In the genomic region with DNA sequence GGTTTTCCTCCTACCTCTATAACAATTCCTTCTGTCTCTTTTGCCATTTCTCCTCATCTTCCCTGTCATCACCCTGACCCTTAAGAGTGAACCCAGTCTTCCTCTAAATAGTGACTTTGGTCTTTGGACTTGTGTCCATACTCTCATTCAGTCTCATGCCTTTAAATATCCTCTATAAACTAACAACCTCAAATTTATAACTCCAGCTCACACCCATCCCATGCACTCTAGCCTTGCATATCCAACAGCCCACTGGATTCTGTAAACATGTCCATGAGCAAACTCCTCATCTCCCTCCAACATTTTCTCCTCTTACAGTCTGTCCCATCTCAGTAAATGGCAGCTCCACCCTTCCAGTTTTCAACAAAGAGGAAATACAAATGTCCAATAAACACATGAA, we compare ENCODE assay signal across 32 cellular contexts.
"Had no signal": no experiment of that assay in that cellular context is flagged by ENCODE, and none has a peak within 500 bp of the region (broad histone marks: within the 10 kb centered on the region; RNA-seq: fewer than 3 reads in every experiment).

No MANE protein-coding gene starts in this region.

- H3K27ac Mint-ChIP-seq: activated CD4-positive, alpha-beta memory T cell treated with anti-CD3 and anti-CD28 coated beads, Interleukin-2, amount 10 ng/mL, durations not matched to agents 7 days and 5 days; activated CD4-positive, alpha-beta T cell treated with anti-CD3 and anti-CD28 coated beads, Interleukin-2, amount 10 ng/mL, durations not matched to agents 7 days and 5 days; activated naive CD8-positive, alpha-beta T cell treated with anti-CD3 and anti-CD28 coated beads, Interleukin-2, amount 10 ng/mL, durations not matched to agents 7 days and 5 days; activated T-cell treated with anti-CD3 and anti-CD28 coated beads, Interleukin-2, amount 50 U/mL, for 24 hours; activated T-cell treated with anti-CD3 and anti-CD28 coated beads, Interleukin-2, amount 50 U/mL, for 72 hours; endodermal cell; T-helper 17 cell; T-helper 2 cell treated with Interferon-gamma antibody and Interleukin-4, amounts not matched to agents 5 μg/mL and 100 μg/mL, for 36 hours had no signal

- H3K4me1 ChIP-seq: ascending aorta, breast epithelium had no signal

- H3K27me3 Mint-ChIP-seq: activated CD4-positive, alpha-beta memory T cell treated with anti-CD3 and anti-CD28 coated beads, Interleukin-2, amount 10 ng/mL, durations not matched to agents 7 days and 5 days; activated CD4-positive, alpha-beta T cell treated with anti-CD3 and anti-CD28 coated beads, Interleukin-2, amount 10 ng/mL, durations not matched to agents 7 days and 5 days; activated naive CD8-positive, alpha-beta T cell treated with anti-CD3 and anti-CD28 coated beads, Interleukin-2, amount 10 ng/mL, durations not matched to agents 7 days and 5 days; brain; T-helper 17 cell had no signal

- H3K27ac ChIP-seq: ascending aorta, breast epithelium, cardiac muscle cell, dorsolateral prefrontal cortex, WERI-Rb-1 had no signal

- H3K9me3 ChIP-seq: ascending aorta had no signal

- H3K4me3 ChIP-seq: ascending aorta, breast epithelium, cardiac muscle cell, dorsolateral prefrontal cortex had no signal

- ATAC-seq: activated T-cell treated with anti-CD3 and anti-CD28 coated beads, Interleukin-2, amount 50 U/mL, for 72 hours; esophagus mucosa; T-helper 17 cell had no signal

- H3K27me3 ChIP-seq: ascending aorta, breast epithelium, cardiac muscle cell had no signal

- H3K36me3 ChIP-seq: ascending aorta, breast epithelium, cardiac muscle cell had no signal

- H3K4me1 Mint-ChIP-seq: brain, endodermal cell had no signal

- FAIRE-seq: frontal cortex had no signal

- H3K4me3 Mint-ChIP-seq: activated CD4-positive, alpha-beta memory T cell treated with anti-CD3 and anti-CD28 coated beads, Interleukin-2, amount 10 ng/mL, durations not matched to agents 7 days and 5 days; activated CD4-positive, alpha-beta T cell treated with anti-CD3 and anti-CD28 coated beads, Interleukin-2, amount 10 ng/mL, durations not matched to agents 7 days and 5 days; activated naive CD8-positive, alpha-beta T cell treated with anti-CD3 and anti-CD28 coated beads, Interleukin-2, amount 10 ng/mL, durations not matched to agents 7 days and 5 days; activated T-cell treated with anti-CD3 and anti-CD28 coated beads, Interleukin-2, amount 50 U/mL, for 24 hours; activated T-cell treated with anti-CD3 and anti-CD28 coated beads, Interleukin-2, amount 50 U/mL, for 72 hours; brain; endodermal cell; T-helper 17 cell; T-helper 2 cell treated with Interferon-gamma antibody and Interleukin-4, amounts not matched to agents 5 μg/mL and 100 μg/mL, for 36 hours had no signal

- DNase-seq: activated CD4-positive, alpha-beta memory T cell treated with anti-CD3 and anti-CD28 coated beads, Interleukin-2, amount 10 ng/mL, durations not matched to agents 7 days and 5 days; activated CD4-positive, alpha-beta T cell treated with anti-CD3 and anti-CD28 coated beads for 1 hour; activated CD4-positive, alpha-beta T cell treated with anti-CD3 and anti-CD28 coated beads for 4 hours; activated CD4-positive, alpha-beta T cell treated with anti-CD3 and anti-CD28 coated beads, Interleukin-2, amount 10 ng/mL, durations not matched to agents 7 days and 5 days; activated CD4-positive, alpha-beta T cell treated with anti-CD3 and anti-CD28 coated beads, Interleukin-2, amount 50 U/mL, for 4 hours; activated CD8-positive, alpha-beta memory T cell treated with anti-CD3 and anti-CD28 coated beads, Interleukin-2, amount 50 U/mL, for 48 hours; activated gamma-delta T cell treated with Interleukin-2 at 50 U/mL for 16 hours; activated naive CD4-positive, alpha-beta T cell treated with anti-CD3 and anti-CD28 coated beads, Interleukin-2, amount 50 U/mL, for 16 hours; activated naive CD4-positive, alpha-beta T cell treated with Interleukin-2 at 50 U/mL for 16 hours; activated naive CD8-positive, alpha-beta T cell treated with anti-CD3 and anti-CD28 coated beads, Interleukin-2, amount 10 ng/mL, durations not matched to agents 7 days and 5 days; activated T-cell treated with anti-CD3 and anti-CD28 coated beads for 4 hours; activated T-cell treated with anti-CD3 and anti-CD28 coated beads, Interleukin-2, amount 50 U/mL, for 24 hours; activated T-cell treated with anti-CD3 and anti-CD28 coated beads, Interleukin-2, amount 50 U/mL, for 72 hours; central memory CD4-positive, alpha-beta T cell; cerebellar nuclear complex; cortex of kidney; dorsolateral prefrontal cortex; effector memory CD4-positive, alpha-beta T cell; endodermal cell; foreskin fibroblast; head of caudate nucleus; T-helper 1 cell; T-helper 17 cell; T1000; WERI-Rb-1 had no signal
